ENCODE assay signal across 12 cellular contexts in the genomic region with DNA sequence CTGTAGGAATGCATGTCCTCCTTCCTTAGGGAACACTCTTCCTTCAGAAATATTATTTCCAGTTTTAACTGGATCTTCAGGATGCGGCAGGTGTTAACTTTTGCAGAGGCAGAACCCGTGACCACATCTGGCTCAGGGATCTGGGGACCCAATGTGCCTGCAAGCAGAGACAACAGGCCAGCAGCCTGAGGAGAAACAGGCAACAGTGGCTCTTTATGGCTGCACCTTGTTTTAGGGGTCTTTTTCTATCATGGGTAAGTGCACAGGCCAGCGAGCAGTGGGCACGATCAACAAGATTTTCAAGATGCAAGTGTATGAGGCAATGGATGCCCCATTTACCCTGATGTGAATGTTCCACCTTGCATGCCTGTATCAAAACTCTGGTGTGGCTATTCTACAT.
"Had no signal": no experiment of that assay in that cellular context is flagged by ENCODE, and none has a peak within 500 bp of the region (broad histone marks: within the 10 kb centered on the region; RNA-seq: fewer than 3 reads in every experiment).

No MANE protein-coding gene starts in this region.

- H3K27me3 ChIP-seq: SJSA1 had no signal

- H3K9me3 Mint-ChIP-seq: activated CD4-positive, alpha-beta memory T cell treated with anti-CD3 and anti-CD28 coated beads, Interleukin-2, amount 10 ng/mL, durations not matched to agents 7 days and 5 days; activated naive CD8-positive, alpha-beta T cell treated with anti-CD3 and anti-CD28 coated beads, Interleukin-2, amount 50 U/mL, for 24 hours; effector memory CD8-positive, alpha-beta T cell had no signal

- H3K27ac Mint-ChIP-seq: activated CD4-positive, alpha-beta memory T cell treated with anti-CD3 and anti-CD28 coated beads, Interleukin-2, amount 10 ng/mL, durations not matched to agents 7 days and 5 days; activated naive CD8-positive, alpha-beta T cell treated with anti-CD3 and anti-CD28 coated beads, Interleukin-2, amount 50 U/mL, for 24 hours; effector memory CD8-positive, alpha-beta T cell had no signal

- H3K4me3 Mint-ChIP-seq: activated CD4-positive, alpha-beta memory T cell treated with anti-CD3 and anti-CD28 coated beads, Interleukin-2, amount 10 ng/mL, durations not matched to agents 7 days and 5 days; activated naive CD8-positive, alpha-beta T cell treated with anti-CD3 and anti-CD28 coated beads, Interleukin-2, amount 50 U/mL, for 24 hours; effector memory CD8-positive, alpha-beta T cell had no signal

- ATAC-seq: activated naive CD8-positive, alpha-beta T cell treated with anti-CD3 and anti-CD28 coated beads, Interleukin-2, amount 50 U/mL, for 24 hours; effector memory CD8-positive, alpha-beta T cell; left colon; stimulated activated naive CD8-positive, alpha-beta T cell treated with anti-CD3 and anti-CD28 coated beads, Interleukin-15, Interleukin-2, amounts not matched to agents 100 U/mL and 50 U/mL, for 24 hours had no signal

- H3K36me3 ChIP-seq: SJSA1 had no signal

- H3K27me3 Mint-ChIP-seq: activated CD4-positive, alpha-beta memory T cell treated with anti-CD3 and anti-CD28 coated beads, Interleukin-2, amount 10 ng/mL, durations not matched to agents 7 days and 5 days; activated naive CD8-positive, alpha-beta T cell treated with anti-CD3 and anti-CD28 coated beads, Interleukin-2, amount 50 U/mL, for 24 hours had no signal

- H3K9me3 ChIP-seq: SJSA1 had no signal

- H3K4me3 ChIP-seq: SJSA1 had no signal

- DNase-seq: activated CD4-positive, alpha-beta memory T cell treated with anti-CD3 and anti-CD28 coated beads, Interleukin-2, amount 10 ng/mL, durations not matched to agents 7 days and 5 days; activated naive CD8-positive, alpha-beta T cell treated with anti-CD3 and anti-CD28 coated beads, Interleukin-2, amount 50 U/mL, for 24 hours; central memory CD4-positive, alpha-beta T cell; effector memory CD8-positive, alpha-beta T cell; left colon; mesendoderm; stimulated activated CD4-positive, alpha-beta T cell treated with anti-CD3 and anti-CD28 coated beads, Interleukin-4, amount 100 ng/mL, for 1 hour; stimulated activated CD8-positive, alpha-beta memory T cell treated with anti-CD3 and anti-CD28 coated beads, Interleukin-4, amount 100 ng/mL, for 48 hours; stimulated activated naive CD8-positive, alpha-beta T cell treated with anti-CD3 and anti-CD28 coated beads, Interleukin-15, Interleukin-2, amounts not matched to agents 100 U/mL and 50 U/mL, for 24 hours; SW 1271 had no signal

- H3K27ac ChIP-seq: epithelial cell of prostate had no signal
